19 cellular contexts compared by ENCODE assay signal in genomic region chr14:69661194-69661537, GRCh38. TPM values are rescaled to one million over a fixed set of nuclear protein-coding genes. Genes with fewer than 3 reads are reported as not detected.
DNase-seq lines count a peak whose midpoint lies in the region; ATAC-seq, FAIRE-seq and TF ChIP-seq lines count a peak whose summit lies in the region.
"Had no signal": no experiment of that assay in that cellular context is flagged by ENCODE, and none has a peak within 500 bp of the region (broad histone marks: within the 10 kb centered on the region; RNA-seq: fewer than 3 reads in every experiment).

No MANE protein-coding gene starts in this region.

- H3K27me3 ChIP-seq in CD4-positive, CD25-positive, alpha-beta regulatory T cell (ENCODE audit: control insufficient read depth, insufficient read depth, low read length): no peaks in the 10 kb centered on the region
- H3K27me3 ChIP-seq in H1 (replicated peaks in 1 of 4; ENCODE audit: control insufficient read depth in 3 of 4, extremely low read depth in 1 of 4, insufficient read depth in 3 of 4, low read length in 3 of 4) (no peaks in the 10 kb centered on the region), neuronal stem cell (ENCODE audit: control insufficient read depth in 3 of 3, insufficient read depth in 3 of 3, low read depth in 1 of 3, low read length in 3 of 3) (no peaks in the 10 kb centered on the region), adrenal gland (no peaks in the 10 kb centered on the region)

- 0 out of 2 replicates have a peak overlapping the region, but pooled peaks have one; percentile 42 for H2BK12ac ChIP-seq in H1 (ENCODE audit: low read depth, low read length)
- H2BK12ac ChIP-seq in neuronal stem cell (ENCODE audit: low read length): no peak overlapping the region

- FAIRE-seq in H1 (lab: Jason Lieb, UNC): no peak
- FAIRE-seq: GM18507 had no signal

- H2BK20ac ChIP-seq in H1 (ENCODE audit: low read length): no peak overlapping the region

- TF ChIP-seq RAD21 in H1 (IDR thresholded peaks at IDR 0.05 in 1 of 2, conservative IDR thresholded peaks at IDR 0.05 in 1 of 2; ENCODE audit: low read depth in 2 of 2, low read length in 2 of 2): no peak

- no peak overlapping the region; a peak in 1 of 7 replicates for H3K9ac ChIP-seq in H1 (replicated peaks in 1 of 4; ENCODE audit: extremely low read depth in 1 of 4, low read depth in 3 of 4, low read length in 3 of 4)
- H3K9ac ChIP-seq in neuronal stem cell (ENCODE audit: low read depth, low read length, poor library complexity): no peak overlapping the region
- H3K9ac ChIP-seq: KMS-11 had no signal

- peak overlapping the region; percentile 33 to 76 (median 52) for H3K27ac Mint-ChIP-seq in CD4-positive, CD25-positive, alpha-beta regulatory T cell

- H3K4me3 ChIP-seq in CD4-positive, CD25-positive, alpha-beta regulatory T cell (ENCODE audit: low read depth, low read length): no peak overlapping the region
- H3K4me3 ChIP-seq in HEK293 (ENCODE audit: low read depth, low read length) (no peak overlapping the region), H1 (ENCODE audit: extremely low read depth in 1 of 4, insufficient read depth in 2 of 4, low read depth in 3 of 4, low read length in 4 of 4) (no peak overlapping the region), neuronal stem cell (ENCODE audit: low read length in 2 of 2) (peak overlapping the region in 1 of 2 donors; percentile 38), adrenal gland (no peak overlapping the region)
- H3K4me3 ChIP-seq: psoas muscle had no signal

- H3K27me3 Mint-ChIP-seq in CD4-positive, CD25-positive, alpha-beta regulatory T cell: no peaks in the 10 kb centered on the region
- H3K27me3 Mint-ChIP-seq: brain had no signal

- H3K79me1 ChIP-seq in H1 (ENCODE audit: low read depth, low read length) (0 out of 2 replicates have a peak, but pooled peaks cover 5% of the 10 kb centered on the region), neuronal stem cell (ENCODE audit: low read depth, low read length) (no peaks in the 10 kb centered on the region)

- TF ChIP-seq EP300 in H1 (IDR thresholded peaks at IDR 0.05; ENCODE audit: borderline replicate concordance in 1 of 2, low read depth in 2 of 2, low read length in 2 of 2): no peak

- POLR2A ChIA-PET in HEK293 (lab: Yijun Ruan, JAX): no interaction called here
- POLR2A ChIA-PET in H1 (lab: Charles Lee; ENCODE audit: partially characterized antibody): interaction anchor here (1.5 kb wide), 1 partner anchor 9 kb away, joined by 4 read pairs; no protein-coding TSS in a partner anchor

- H3K4me1 Mint-ChIP-seq in CD4-positive, CD25-positive, alpha-beta regulatory T cell: peaks cover 34 to 98% (median 80%) of the 10 kb centered on the region in 4 donors

- no peak overlapping the region for H2BK5ac ChIP-seq in H1 (ENCODE audit: low read depth, low read length)
- no peak overlapping the region for H2BK5ac ChIP-seq in neuronal stem cell (ENCODE audit: low read length)

- H2BK15ac ChIP-seq in H1 (ENCODE audit: low read length): no peak overlapping the region
- H2BK15ac ChIP-seq in neuronal stem cell (ENCODE audit: low read length): no peak overlapping the region

- H3K18ac ChIP-seq in H1 (ENCODE audit: extremely low read depth, low read length) (peak overlapping the region; percentile 43; the same call in 1 of the 2 replicates), neuronal stem cell (ENCODE audit: low read length) (no peak overlapping the region)

- CTCF ChIA-PET in HEK293 (lab: Yijun Ruan, JAX): no interaction called here
- CTCF ChIA-PET in H1 (lab: Charles Lee; ENCODE audit: partially characterized antibody): interaction anchor here (0.9 to 1.9 kb wide), 3 partner anchors 9 to 76 kb away, joined by 3 to 6 read pairs (median 4); no protein-coding TSS in a partner anchor

- TF ChIP-seq POLR2A in H1 (IDR thresholded peaks at IDR 0.05; ENCODE audit: control extremely low read depth in 1 of 2, low read depth in 2 of 2, low read length in 2 of 2) (no peak), adrenal gland (IDR thresholded peaks at IDR 0.05) (no peak)

- H3K56ac ChIP-seq in H1 (replicated peaks; ENCODE audit: insufficient read length, low read depth, low read length): no peak overlapping the region

- no peak overlapping the region for H4K91ac ChIP-seq in H1 (replicated peaks; ENCODE audit: insufficient read length, low read length)
- H4K91ac ChIP-seq in neuronal stem cell (ENCODE audit: low read depth, low read length, poor library complexity): no peak overlapping the region

- intact Hi-C loops in adrenal gland (cut with DNase I): no loop called here

- peaks cover 35% of the 10 kb centered on the region for H3K36me3 Mint-ChIP-seq in CD4-positive, CD25-positive, alpha-beta regulatory T cell

- 90% methylated on average over 1 of the region's 1 CpG; no CpG with 5 or more reads in 1 of the 2 experiments for WGBS in H1 (ENCODE audit: extremely low coverage in 1 of 2, insufficient coverage in 1 of 2, insufficient read length in 1 of 2, insufficient replicate concordance in 2 of 2, low coverage in 1 of 2, low lambda C conversion rate in 2 of 2, missing lambda C conversion rate in 1 of 2), 2 experiments
- WGBS in neuronal stem cell (ENCODE audit: extremely low coverage in 2 of 2, insufficient read length in 2 of 2, insufficient replicate concordance in 1 of 2), 2 donors: 100% methylated on average over 1 of the region's 1 CpG; no CpG with 5 or more reads in 1 of the 2 donors
- 81 to 89% (median 84%) methylated on average over 1 of the region's 1 CpG for WGBS in adrenal gland, 4 donors

- no peak for ATAC-seq in CD4-positive, CD25-positive, alpha-beta regulatory T cell (ENCODE audit: low read depth in 2 of 2)
- no peak for ATAC-seq in HG02798 (IDR thresholded peaks at IDR 0.05; ENCODE audit: poor library complexity, unreplicated experiment)
- no peak for ATAC-seq in HG03442 (IDR thresholded peaks at IDR 0.05; ENCODE audit: unreplicated experiment)
- ATAC-seq: psoas muscle had no signal

- H4K5ac ChIP-seq in H1 (ENCODE audit: insufficient read length, low read depth, low read length): peak overlapping the region; percentile 4

- H3K4me1 ChIP-seq in CD4-positive, CD25-positive, alpha-beta regulatory T cell (ENCODE audit: control insufficient read depth, insufficient read depth, low read length, poor library complexity, severe bottlenecking): peaks cover 43% of the 10 kb centered on the region
- H3K4me1 ChIP-seq in HEK293 (ENCODE audit: control insufficient read depth, insufficient read depth, low read length): peaks cover 19% of the 10 kb centered on the region
- peaks cover 13 to 19% (median 16%) of the 10 kb centered on the region in 4 experiments for H3K4me1 ChIP-seq in H1 (replicated peaks in 1 of 4; ENCODE audit: control insufficient read depth in 3 of 4, insufficient read depth in 4 of 4, low read length in 3 of 4)
- H3K4me1 ChIP-seq in neuronal stem cell (ENCODE audit: control insufficient read depth in 2 of 2, insufficient read depth in 1 of 2, low read depth in 1 of 2, low read length in 2 of 2): peaks cover 9 to 19% of the 10 kb centered on the region in 2 donors
- peaks cover 42 to 60% of the 10 kb centered on the region in 2 donors for H3K4me1 ChIP-seq in adrenal gland (replicated peaks in 1 of 2)

- H3K27ac ChIP-seq in CD4-positive, CD25-positive, alpha-beta regulatory T cell (ENCODE audit: insufficient read depth, low read length, poor library complexity, severe bottlenecking): no peak overlapping the region
- H3K27ac ChIP-seq in HEK293 (ENCODE audit: extremely low read depth, low read depth, low read length): no peak overlapping the region
- H3K27ac ChIP-seq in H1 (ENCODE audit: low read depth, low read length): no peak overlapping the region
- H3K27ac ChIP-seq in neuronal stem cell (replicated peaks; ENCODE audit: low read length): no peak overlapping the region
- H3K27ac ChIP-seq in adrenal gland: peak overlapping the region in 1 of 5 donors; percentile 25
- H3K27ac ChIP-seq: KMS-11, psoas muscle had no signal

- H4K20me1 ChIP-seq in H1 (replicated peaks in 1 of 2; ENCODE audit: control insufficient read depth in 1 of 2, insufficient read depth in 2 of 2, low read length in 2 of 2): no peaks in the 10 kb centered on the region

- peak overlapping the region in 1 of 2 experiments; percentile 16; a peak in 1 of 4 replicates for H3K4me2 ChIP-seq in H1 (ENCODE audit: insufficient read depth in 1 of 2, low read depth in 2 of 2, low read length in 2 of 2)
- no peak overlapping the region for H3K4me2 ChIP-seq in neuronal stem cell (ENCODE audit: insufficient read depth, low read length, poor library complexity, severe bottlenecking)
- H3K4me2 ChIP-seq: KMS-11 had no signal

- H2AK5ac ChIP-seq in H1 (ENCODE audit: low read depth, low read length): peak overlapping the region; percentile 46; the same call in 1 of the 2 replicates
- no peak overlapping the region for H2AK5ac ChIP-seq in neuronal stem cell (ENCODE audit: low read depth, low read length)

- H3K79me2 ChIP-seq in H1 (ENCODE audit: control insufficient read depth in 1 of 2, insufficient read depth in 2 of 2, low read length in 2 of 2): no peaks in the 10 kb centered on the region

- H3K4ac ChIP-seq in H1 (replicated peaks; ENCODE audit: insufficient read length, low read depth, low read length) (peak overlapping the region; percentile 8), neuronal stem cell (ENCODE audit: low read length) (peak overlapping the region; percentile 7)

- TF ChIP-seq CTCF in HEK293 (tag by site-specific recombination; IDR thresholded peaks at IDR 0.05) (no peak), H1 (IDR thresholded peaks at IDR 0.05; ENCODE audit: control extremely low read depth in 1 of 3, insufficient read depth in 1 of 3, low read depth in 1 of 3, low read length in 3 of 3) (no peak), adrenal gland (IDR thresholded peaks at IDR 0.05) (no peak)

- H3K23ac ChIP-seq in H1 (ENCODE audit: insufficient read length) (no peak overlapping the region), neuronal stem cell (ENCODE audit: low read depth, low read length, poor library complexity) (no peak overlapping the region)

- H2AFZ ChIP-seq in H1 (ENCODE audit: low read length) (no peak overlapping the region), neuronal stem cell (ENCODE audit: low read length) (no peak overlapping the region)

- no peak for DNase-seq in CD4-positive, CD25-positive, alpha-beta regulatory T cell
- DNase-seq in H1 (ENCODE audit: low read depth in 1 of 2, low spot score in 2 of 2): no peak
- no peak for DNase-seq in neuronal stem cell (ENCODE audit: low spot score)
- no peak for DNase-seq in adrenal gland
- DNase-seq: activated CD4-positive, alpha-beta T cell treated with anti-CD3 and anti-CD28 coated beads for 4 hours; activated effector memory CD4-positive, alpha-beta T cell treated with Interleukin-2 at 50 U/mL for 16 hours; dermis blood vessel endothelial cell; DMS153; kidney glomerular epithelial cell; NCI-H1417 treated with DMSO at 0.1 percent for 48 hours; psoas muscle; Right ventricle myocardium superior; stimulated activated naive CD8-positive, alpha-beta T cell treated with anti-CD3 and anti-CD28 coated beads, Interleukin-15, Interleukin-2, amounts not matched to agents 100 U/mL and 50 U/mL, for 24 hours had no signal

- H2BK120ac ChIP-seq in H1 (replicated peaks; ENCODE audit: low read depth, low read length) (no peak overlapping the region), neuronal stem cell (ENCODE audit: low read depth, low read length) (no peak overlapping the region)

- peaks cover 13% of the 10 kb centered on the region for H3K36me3 ChIP-seq in CD4-positive, CD25-positive, alpha-beta regulatory T cell (ENCODE audit: control insufficient read depth, insufficient read depth, low read length)
- peaks cover 0 to 8% of the 10 kb centered on the region in 2 experiments; a peak in 2 of 3 replicates for H3K36me3 ChIP-seq in HEK293 (ENCODE audit: control insufficient read depth in 2 of 2, insufficient read depth in 1 of 2, low read length in 2 of 2)
- no peaks in the 10 kb centered on the region for H3K36me3 ChIP-seq in H1 (ENCODE audit: control insufficient read depth in 2 of 4, insufficient read depth in 4 of 4, low read length in 3 of 4)
- peaks cover 0 to 18% of the 10 kb centered on the region in 2 donors for H3K36me3 ChIP-seq in neuronal stem cell (replicated peaks in 1 of 2; ENCODE audit: control insufficient read depth in 2 of 2, insufficient read depth in 2 of 2, low read length in 2 of 2)
- H3K36me3 ChIP-seq in adrenal gland (replicated peaks in 1 of 2): peaks cover 0 to 11% of the 10 kb centered on the region in 2 donors

- H3K9me3 Mint-ChIP-seq in CD4-positive, CD25-positive, alpha-beta regulatory T cell: no peaks in the 10 kb centered on the region
- H3K9me3 Mint-ChIP-seq: brain had no signal

- no peak overlapping the region for H3K4me3 Mint-ChIP-seq in CD4-positive, CD25-positive, alpha-beta regulatory T cell
- H3K4me3 Mint-ChIP-seq: brain had no signal

- H4K8ac ChIP-seq in H1 (ENCODE audit: extremely low read depth, insufficient read depth, low read length) (no peak overlapping the region), neuronal stem cell (ENCODE audit: low read depth, low read length) (no peak overlapping the region)

- H3K14ac ChIP-seq in H1 (ENCODE audit: insufficient read length) (no peak overlapping the region), neuronal stem cell (ENCODE audit: low read length) (no peak overlapping the region)

- no peaks in the 10 kb centered on the region for H3K23me2 ChIP-seq in H1 (ENCODE audit: low read depth, low read length)

- H3K9me3 ChIP-seq in CD4-positive, CD25-positive, alpha-beta regulatory T cell (ENCODE audit: control insufficient read depth in 2 of 2, low read length in 2 of 2): no peaks in the 10 kb centered on the region
- H3K9me3 ChIP-seq in HEK293 (ENCODE audit: control insufficient read depth, insufficient read depth, low read depth, low read length) (no peaks in the 10 kb centered on the region), H1 (ENCODE audit: insufficient read depth in 2 of 2, low read depth in 1 of 2, low read length in 1 of 2) (no peaks in the 10 kb centered on the region), neuronal stem cell (replicated peaks in 1 of 2; ENCODE audit: control insufficient read depth in 2 of 2, insufficient read depth in 1 of 2, low read depth in 1 of 2, low read length in 2 of 2) (no peaks in the 10 kb centered on the region), adrenal gland (replicated peaks in 1 of 3) (no peaks in the 10 kb centered on the region)
- H3K9me3 ChIP-seq: psoas muscle had no signal

RNA-seq across cellular contexts. Expression of gene SUSD6, which starts 49.8 kb away (rescaled TPM):
- 101 TPM for total RNA-seq in CD4-positive, CD25-positive, alpha-beta regulatory T cell
- polyA plus RNA-seq in CD4-positive, CD25-positive, alpha-beta regulatory T cell: 10 to 100 TPM in 1 of 4 donors, 1 to 10 TPM in 3; 7.7 to 15.2 (median 9.0) TPM
- 3.8 and 5.1 TPM in 2 replicates for total RNA-seq in H1 (2021; fragmentation: NEBNext Ultra II Directional; extraction: Animal tissue kit (Norgen Biotek cat#: 25700))
- polyA plus RNA-seq in H1 (2011; rRNA removed): 2.9 and 3.0 TPM in 2 replicates
- 2.6 TPM for polyA plus RNA-seq in H1 (2011; cell fraction: cytosol; rRNA removed)
- polyA plus RNA-seq in H1 (2011; cell fraction: nucleus; rRNA removed): 6.3 TPM
- 3.2 to 5.3 TPM (median 4.4 TPM) in 4 replicates for polyA plus RNA-seq in H1 (2012, experiment 1 of 2)
- polyA plus RNA-seq in H1 (2012, experiment 2 of 2): 3.6 TPM
- polyA plus RNA-seq in H1 (2013, experiment 1 of 2): 2.8 TPM
- polyA plus RNA-seq in H1 (2013, experiment 2 of 2): 3.2 TPM
- 4.4 and 5.8 TPM in 2 replicates for polyA minus RNA-seq in H1 (2011; rRNA and poly(A)+ RNA removed)
- 4.8 TPM for polyA minus RNA-seq in H1 (2011; cell fraction: cytosol; rRNA and poly(A)+ RNA removed)
- 5.9 TPM for polyA minus RNA-seq in H1 (2011; cell fraction: nucleus; rRNA and poly(A)+ RNA removed)
- polyA plus RNA-seq in neuronal stem cell (2013, experiment 1 of 2): 5.6 TPM
- polyA plus RNA-seq in neuronal stem cell (2013, experiment 2 of 2): 5.6 TPM
- 10 to 100 TPM; 33.3 to 75.5 (median 52.0) TPM for total RNA-seq in adrenal gland
- polyA plus RNA-seq in adrenal gland: 10 to 100 TPM in 1 of 3 donors, 1 to 10 TPM in 2; 7.8 to 22.8 (median 9.3) TPM
